21 cellular contexts compared by ENCODE assay signal in the genomic region with DNA sequence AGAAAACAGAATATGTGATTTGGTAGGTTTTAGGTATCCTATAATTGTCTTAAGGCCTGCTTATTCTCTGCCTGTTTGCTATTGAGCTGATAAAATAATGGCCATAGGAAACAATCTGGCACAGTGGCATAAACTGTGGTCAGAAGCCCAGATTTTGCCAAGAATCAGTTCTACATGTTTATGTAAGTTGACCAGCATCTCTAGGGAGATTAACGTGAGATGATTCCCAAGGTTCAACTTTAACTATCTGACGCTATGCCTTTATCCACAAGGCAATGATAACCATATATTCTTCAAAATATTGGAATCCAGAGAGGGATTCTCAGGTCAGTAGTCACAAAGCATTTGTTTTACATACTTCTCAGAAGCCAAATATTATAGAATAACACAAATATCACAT.
"Had no signal": no experiment of that assay in that cellular context is flagged by ENCODE, and none has a peak within 500 bp of the region (broad histone marks: within the 10 kb centered on the region; RNA-seq: fewer than 3 reads in every experiment).

No MANE protein-coding gene starts in this region.

- H3K4me3 ChIP-seq: coronary artery, esophagus muscularis mucosa, hepatocyte, left lung, neural progenitor cell, ovary, right lobe of liver, spleen, upper lobe of left lung had no signal

- H3K4me1 ChIP-seq: left lung, right lobe of liver, upper lobe of left lung had no signal

- H3K9ac ChIP-seq: neural progenitor cell had no signal

- H3K27ac ChIP-seq: coronary artery, esophagus muscularis mucosa, hepatocyte, left lung, neural progenitor cell, ovary, right lobe of liver, spleen, upper lobe of left lung, VCaP had no signal

- H3K9me3 ChIP-seq: esophagus muscularis mucosa, left lung, ovary, right lobe of liver, spleen, upper lobe of left lung had no signal

- H3K27me3 ChIP-seq: esophagus muscularis mucosa, hepatocyte, left lung, neural progenitor cell, ovary, right lobe of liver, spleen, upper lobe of left lung had no signal

- H3K36me3 ChIP-seq: esophagus muscularis mucosa, left lung, neural progenitor cell, ovary, right lobe of liver, spleen, upper lobe of left lung had no signal

- H2AFZ ChIP-seq: hepatocyte, neural progenitor cell had no signal

- ATAC-seq: activated naive CD8-positive, alpha-beta T cell treated with anti-CD3 and anti-CD28 coated beads, Interleukin-2, amount 50 U/mL, for 24 hours; left lung; right lobe of liver; T-cell had no signal

- H3K4me2 ChIP-seq: hepatocyte, neural progenitor cell had no signal

- DNase-seq: activated CD4-positive, alpha-beta T cell treated with anti-CD3 and anti-CD28 coated beads for 1 hour; activated CD4-positive, alpha-beta T cell treated with anti-CD3 and anti-CD28 coated beads, Interleukin-2, amount 50 U/mL, for 48 hours; activated naive CD4-positive, alpha-beta T cell treated with anti-CD3 and anti-CD28 coated beads for 36 hours; activated naive CD8-positive, alpha-beta T cell treated with anti-CD3 and anti-CD28 coated beads, Interleukin-2, amount 50 U/mL, for 24 hours; aorta; central memory CD4-positive, alpha-beta T cell; effector CD4-positive, alpha-beta T cell; left lung; mammary epithelial cell; naive B cell; ovary; right lobe of liver; spleen; T-cell; T1000; upper lobe of left lung had no signal
